Comparison of ENCODE assay signal across 8 cellular contexts in genomic region chr5:102223542-102224444, GRCh38.
DNase-seq lines count a peak whose midpoint lies in the region; ATAC-seq, FAIRE-seq and TF ChIP-seq lines count a peak whose summit lies in the region.

No MANE protein-coding gene starts in this region.

- H3K9me3 ChIP-seq in adipocyte (ENCODE audit: control insufficient read depth, low read length) (peaks cover 9% of the 10 kb centered on the region), HepG2 (ENCODE audit: low read length) (peaks cover 31% of the 10 kb centered on the region)

- peak; percentile 67 for TF ChIP-seq CTCF in HepG2 (CRISPR knock-in tag; IDR thresholded peaks at IDR 0.05)

- DNase-seq in DMS53 (lab: John Stamatoyannopoulos, UW) (peak; percentile 87), M059J (ENCODE audit: low read depth) (peak; percentile 46), adipocyte (ENCODE audit: low read depth) (peak; percentile 13), HepG2 (ENCODE audit: low spot score) (peak; percentile 68)
- no peak for DNase-seq in stimulated activated CD4-positive, alpha-beta T cell treated with anti-CD3 and anti-CD28 coated beads, Interleukin-2, amount 100 ng/mL, for 24 hours

- no peak overlapping the region for H3K27ac ChIP-seq in HepG2 (ENCODE audit: extremely low read length, insufficient read depth, low read length)

- POLR2A ChIA-PET in HepG2 (lab: Yijun Ruan, JAX): interaction anchor here (1.0 kb wide), 1 partner anchor 124 kb away, joined by 7 read pairs; no protein-coding TSS in a partner anchor

- no peaks in the 10 kb centered on the region for H3K36me3 ChIP-seq in adipocyte (ENCODE audit: control insufficient read depth, insufficient read depth, low read length, severe bottlenecking)
- no peaks in the 10 kb centered on the region for H3K36me3 ChIP-seq in HepG2 (replicated peaks in 1 of 2; ENCODE audit: control insufficient read depth in 1 of 2, insufficient read depth in 2 of 2, low read length in 2 of 2)

- intact Hi-C loops in HepG2 (cut with micrococcal nuclease; ENCODE audit: unreplicated experiment): loop anchor here (1.0 to 5.0 kb wide), 6 partner anchors 71 to 281 kb away; partner anchors contain the start of gene SLCO4C1

- no peak for TF ChIP-seq RAD21 in HepG2 (CRISPR knock-in tag; IDR thresholded peaks at IDR 0.05)

- H3K27me3 ChIP-seq in adipocyte (replicated peaks; ENCODE audit: control insufficient read depth, insufficient read depth, low read length) (no peaks in the 10 kb centered on the region), HepG2 (ENCODE audit: control insufficient read depth in 1 of 2, insufficient read depth in 2 of 2, low read length in 2 of 2) (no peaks in the 10 kb centered on the region)

- ATAC-seq in GM19438 (IDR thresholded peaks at IDR 0.05; ENCODE audit: low read depth, unreplicated experiment) (peak; percentile 65), HepG2 (no peak), HG03039 (IDR thresholded peaks at IDR 0.05; ENCODE audit: unreplicated experiment) (no peak), GM21447 (IDR thresholded peaks at IDR 0.05; ENCODE audit: unreplicated experiment) (no peak)

- no peak overlapping the region for H3K4me3 ChIP-seq in adipocyte (ENCODE audit: low read length)
- H3K4me3 ChIP-seq in HepG2 (replicated peaks in 1 of 3; ENCODE audit: insufficient read depth in 1 of 3, low read depth in 2 of 3, low read length in 3 of 3): no peak overlapping the region; a peak in 1 of 6 replicates

- CTCF ChIA-PET in HepG2 (lab: Yijun Ruan, JAX; ENCODE audit: low intra/inter-chr PET ratio, low total read pairs): interaction anchor here (1.3 to 2.7 kb wide), 4 partner anchors 70 to 281 kb away, joined by 3 to 17 read pairs (median 8); no protein-coding TSS in a partner anchor

- BruUV-seq in HepG2 (replicated peaks; lab: Mats Ljungman, UMichigan): no TSS peak

- H3K9ac ChIP-seq in adipocyte (ENCODE audit: low read length) (no peak overlapping the region), HepG2 (ENCODE audit: insufficient read depth, low read depth, low read length) (no peak overlapping the region)

- no peaks in the 10 kb centered on the region for H3K79me2 ChIP-seq in HepG2 (ENCODE audit: insufficient read depth, low read length)

- H3K4me1 ChIP-seq in adipocyte (ENCODE audit: control insufficient read depth, insufficient read depth, low read length) (no peaks in the 10 kb centered on the region), HepG2 (ENCODE audit: insufficient read depth, low read length) (peaks cover 31% of the 10 kb centered on the region)

- no peak overlapping the region for H2AFZ ChIP-seq in HepG2 (ENCODE audit: low read length)

- peak overlapping the region; percentile 15 for H3K4me2 ChIP-seq in HepG2 (ENCODE audit: low read depth, low read length)

- no peak for TF ChIP-seq POLR2A in HepG2 (IDR thresholded peaks at IDR 0.05; ENCODE audit: insufficient read depth in 1 of 2, low read depth in 2 of 2, low read length in 2 of 2)

- TF ChIP-seq EP300 in HepG2 (IDR thresholded peaks at IDR 0.05; ENCODE audit: low read depth in 2 of 2, low read length in 2 of 2): no peak
- no peak for TF ChIP-seq EP300 in HepG2 (CRISPR knock-in tag; IDR thresholded peaks at IDR 0.05; ENCODE audit: borderline replicate concordance)

- H4K20me1 ChIP-seq in HepG2 (ENCODE audit: insufficient read depth, low read length): no peaks in the 10 kb centered on the region

- peak; percentile 54 for FAIRE-seq in HepG2 (lab: Jason Lieb, UNC)

- 34% methylated on average over 5 of the region's 5 CpGs for WGBS in HepG2 (ENCODE audit: low lambda C conversion rate)

- in situ Hi-C loops in HepG2 (cut with HindIII; ENCODE audit: extremely low pct_ligation_motif_present, low pct_unique_long_range_greater_than_20kb): no loop called here

TF ChIP-seq in HepG2, 621 proteins besides CTCF, POLR2A, EP300 and RAD21 (continues in another document):
- TF ChIP-seq, protein P1, sequence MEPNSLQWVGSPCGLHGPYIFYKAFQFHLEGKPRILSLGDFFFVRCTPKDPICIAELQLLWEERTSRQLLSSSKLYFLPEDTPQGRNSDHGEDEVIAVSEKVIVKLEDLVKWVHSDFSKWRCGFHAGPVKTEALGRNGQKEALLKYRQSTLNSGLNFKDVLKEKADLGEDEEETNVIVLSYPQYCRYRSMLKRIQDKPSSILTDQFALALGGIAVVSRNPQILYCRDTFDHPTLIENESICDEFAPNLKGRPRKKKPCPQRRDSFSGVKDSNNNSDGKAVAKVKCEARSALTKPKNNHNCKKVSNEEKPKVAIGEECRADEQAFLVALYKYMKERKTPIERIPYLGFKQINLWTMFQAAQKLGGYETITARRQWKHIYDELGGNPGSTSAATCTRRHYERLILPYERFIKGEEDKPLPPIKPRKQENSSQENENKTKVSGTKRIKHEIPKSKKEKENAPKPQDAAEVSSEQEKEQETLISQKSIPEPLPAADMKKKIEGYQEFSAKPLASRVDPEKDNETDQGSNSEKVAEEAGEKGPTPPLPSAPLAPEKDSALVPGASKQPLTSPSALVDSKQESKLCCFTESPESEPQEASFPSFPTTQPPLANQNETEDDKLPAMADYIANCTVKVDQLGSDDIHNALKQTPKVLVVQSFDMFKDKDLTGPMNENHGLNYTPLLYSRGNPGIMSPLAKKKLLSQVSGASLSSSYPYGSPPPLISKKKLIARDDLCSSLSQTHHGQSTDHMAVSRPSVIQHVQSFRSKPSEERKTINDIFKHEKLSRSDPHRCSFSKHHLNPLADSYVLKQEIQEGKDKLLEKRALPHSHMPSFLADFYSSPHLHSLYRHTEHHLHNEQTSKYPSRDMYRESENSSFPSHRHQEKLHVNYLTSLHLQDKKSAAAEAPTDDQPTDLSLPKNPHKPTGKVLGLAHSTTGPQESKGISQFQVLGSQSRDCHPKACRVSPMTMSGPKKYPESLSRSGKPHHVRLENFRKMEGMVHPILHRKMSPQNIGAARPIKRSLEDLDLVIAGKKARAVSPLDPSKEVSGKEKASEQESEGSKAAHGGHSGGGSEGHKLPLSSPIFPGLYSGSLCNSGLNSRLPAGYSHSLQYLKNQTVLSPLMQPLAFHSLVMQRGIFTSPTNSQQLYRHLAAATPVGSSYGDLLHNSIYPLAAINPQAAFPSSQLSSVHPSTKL (CRISPR knock-in tag; IDR thresholded peaks at IDR 0.05): 0 out of 2 replicates have a peak, but pooled peaks have one; percentile 13
- TF ChIP-seq POGZ (CRISPR knock-in tag; IDR thresholded peaks at IDR 0.05): no peak
- TF ChIP-seq STAG1 (CRISPR knock-in tag; IDR thresholded peaks at IDR 0.05): peak; percentile 64
- no peak for TF ChIP-seq MTA3 (CRISPR knock-in tag; IDR thresholded peaks at IDR 0.05)
- no peak for TF ChIP-seq ZNF337 (CRISPR knock-in tag; IDR thresholded peaks at IDR 0.05; ENCODE audit: borderline replicate concordance, low read depth)
- no peak for TF ChIP-seq HHEX (CRISPR knock-in tag; IDR thresholded peaks at IDR 0.05)
- no peak for TF ChIP-seq BRF2 (CRISPR knock-in tag; IDR thresholded peaks at IDR 0.05)
- no peak for TF ChIP-seq REST (IDR thresholded peaks at IDR 0.05; ENCODE audit: borderline replicate concordance in 1 of 2, low read depth in 1 of 2, low read length in 2 of 2)
- no peak for TF ChIP-seq POLR2G (IDR thresholded peaks at IDR 0.05; ENCODE audit: low read depth, low read length)
- TF ChIP-seq, protein P2, sequence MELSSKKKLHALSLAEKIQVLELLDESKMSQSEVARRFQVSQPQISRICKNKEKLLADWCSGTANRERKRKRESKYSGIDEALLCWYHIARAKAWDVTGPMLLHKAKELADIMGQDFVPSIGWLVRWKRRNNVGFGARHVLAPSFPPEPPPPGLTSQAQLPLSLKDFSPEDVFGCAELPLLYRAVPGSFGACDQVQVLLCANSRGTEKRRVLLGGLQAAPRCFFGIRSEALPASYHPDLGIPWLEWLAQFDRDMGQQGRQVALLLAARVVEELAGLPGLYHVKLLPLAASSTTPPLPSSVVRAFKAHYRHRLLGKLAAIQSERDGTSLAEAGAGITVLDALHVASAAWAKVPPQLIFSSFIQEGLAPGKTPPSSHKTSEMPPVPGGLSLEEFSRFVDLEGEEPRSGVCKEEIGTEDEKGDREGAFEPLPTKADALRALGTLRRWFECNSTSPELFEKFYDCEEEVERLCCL (CRISPR knock-in tag; IDR thresholded peaks at IDR 0.05; ENCODE audit: borderline replicate concordance): no peak

Comparison
In these comparisons a context has a peak if more than half of its experiments do, and no peak if none do; other contexts are left out.
1. DNase-seq: peak in DMS53 (single experiment), M059J (single experiment), adipocyte (single experiment) and HepG2 (single experiment); none in stimulated activated CD4-positive, alpha-beta T cell treated with anti-CD3 and anti-CD28 coated beads, Interleukin-2, amount 100 ng/mL, for 24 hours (0 of 2).